12 cellular contexts compared by ENCODE assay signal in the genomic region with DNA sequence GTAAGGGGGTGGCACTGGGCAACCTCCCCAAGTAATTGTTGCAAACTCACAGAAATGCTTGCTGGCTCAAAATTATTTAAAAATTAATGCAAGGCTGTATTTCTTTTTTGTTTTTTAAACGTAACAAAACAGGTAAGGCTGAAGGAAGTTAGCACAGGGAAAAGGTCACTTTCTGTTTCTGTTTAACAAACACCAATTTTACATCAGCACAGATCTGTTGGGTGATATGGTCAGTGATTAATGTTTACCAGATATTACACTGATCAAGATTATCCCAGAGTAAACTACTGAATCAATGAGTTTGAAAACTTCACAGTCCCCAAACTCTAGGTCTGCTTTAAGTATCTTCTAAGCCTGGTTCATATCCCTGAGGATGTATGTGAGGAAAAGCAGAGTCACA.
A peak's percentile ranks its signal among the peaks of the same experiment; 100 is the strongest.
DNase-seq lines count a peak whose midpoint lies in the region; ATAC-seq and TF ChIP-seq lines count a peak whose summit lies in the region.
"Had no signal": no experiment of that assay in that cellular context is flagged by ENCODE, and none has a peak within 500 bp of the region (broad histone marks: within the 10 kb centered on the region; RNA-seq: fewer than 3 reads in every experiment).

No MANE protein-coding gene starts in this region.

- DNase-seq in activated naive CD4-positive, alpha-beta T cell treated with anti-CD3 and anti-CD28 coated beads for 36 hours, result no peak
- no peak for DNase-seq in activated naive CD4-positive, alpha-beta T cell treated with Interleukin-2 at 50 U/mL for 16 hours
- DNase-seq in activated naive CD8-positive, alpha-beta T cell treated with anti-CD3 and anti-CD28 coated beads for 36 hours, result no peak
- DNase-seq in memory B cell (ENCODE audit: low spot score in 2 of 2) (no peak), thoracic aorta (ENCODE audit: low spot score) (no peak), mesenteric fat pad (ENCODE audit: low spot score) (no peak), GOT3 (lab: John Stamatoyannopoulos, UW) (no peak)
- DNase-seq: DMS153, NCI-H1930, NCI-H526 had no signal

- ATAC-seq in memory B cell (ENCODE audit: low read depth) (no peak), thoracic aorta (ENCODE audit: insufficient number of reproducible peaks, low FRiP score, low read depth) (no peak), GM21381 (IDR thresholded peaks at IDR 0.05; ENCODE audit: unreplicated experiment) (no peak)

- no peak overlapping the region for H3K4me3 Mint-ChIP-seq in activated naive CD4-positive, alpha-beta T cell treated with anti-CD3 and anti-CD28 coated beads for 36 hours
- no peak overlapping the region for H3K4me3 Mint-ChIP-seq in activated naive CD8-positive, alpha-beta T cell treated with anti-CD3 and anti-CD28 coated beads for 36 hours
- H3K4me3 Mint-ChIP-seq in memory B cell, result no peak overlapping the region
- H3K4me3 Mint-ChIP-seq: type B pancreatic cell had no signal

- no peaks in the 10 kb centered on the region for H3K27me3 Mint-ChIP-seq in activated naive CD4-positive, alpha-beta T cell treated with anti-CD3 and anti-CD28 coated beads for 36 hours (ENCODE audit: low read depth)
- H3K27me3 Mint-ChIP-seq in activated naive CD8-positive, alpha-beta T cell treated with anti-CD3 and anti-CD28 coated beads for 36 hours, result no peaks in the 10 kb centered on the region
- no peaks in the 10 kb centered on the region for H3K27me3 Mint-ChIP-seq in memory B cell
- H3K27me3 Mint-ChIP-seq: type B pancreatic cell had no signal

- no peak for TF ChIP-seq CTCF in thoracic aorta (IDR thresholded peaks at IDR 0.05)

- peaks cover 31% of the 10 kb centered on the region for H3K36me3 Mint-ChIP-seq in activated naive CD4-positive, alpha-beta T cell treated with anti-CD3 and anti-CD28 coated beads for 36 hours (ENCODE audit: low read depth)
- peaks cover 72% of the 10 kb centered on the region for H3K36me3 Mint-ChIP-seq in activated naive CD8-positive, alpha-beta T cell treated with anti-CD3 and anti-CD28 coated beads for 36 hours
- H3K36me3 Mint-ChIP-seq in memory B cell, result peaks cover 39% of the 10 kb centered on the region

- H3K4me1 ChIP-seq in thoracic aorta (ENCODE audit: control insufficient read depth in 1 of 2, low read depth in 2 of 2), result peaks cover 25 to 71% of the 10 kb centered on the region in 2 donors

- H3K27ac Mint-ChIP-seq in activated naive CD4-positive, alpha-beta T cell treated with anti-CD3 and anti-CD28 coated beads for 36 hours, result peak overlapping the region; percentile 51
- peak overlapping the region; percentile 75 for H3K27ac Mint-ChIP-seq in activated naive CD8-positive, alpha-beta T cell treated with anti-CD3 and anti-CD28 coated beads for 36 hours
- H3K27ac Mint-ChIP-seq in memory B cell, result peak overlapping the region; percentile 99
- H3K27ac Mint-ChIP-seq: type B pancreatic cell had no signal

- no peaks in the 10 kb centered on the region for H3K9me3 ChIP-seq in thoracic aorta

- H3K36me3 ChIP-seq in thoracic aorta, result peaks cover 5% of the 10 kb centered on the region

- H3K9me3 Mint-ChIP-seq in activated naive CD4-positive, alpha-beta T cell treated with anti-CD3 and anti-CD28 coated beads for 36 hours, result no peaks in the 10 kb centered on the region
- H3K9me3 Mint-ChIP-seq in activated naive CD8-positive, alpha-beta T cell treated with anti-CD3 and anti-CD28 coated beads for 36 hours, result peaks cover 2% of the 10 kb centered on the region
- no peaks in the 10 kb centered on the region for H3K9me3 Mint-ChIP-seq in memory B cell
- H3K9me3 Mint-ChIP-seq: type B pancreatic cell had no signal

- H3K27me3 ChIP-seq in thoracic aorta (replicated peaks; ENCODE audit: insufficient read depth), result no peaks in the 10 kb centered on the region

- H3K27ac ChIP-seq in thoracic aorta, result peak overlapping the region in 1 of 2 donors; percentile 43

- intact Hi-C loops in activated naive CD4-positive, alpha-beta T cell treated with anti-CD3 and anti-CD28 coated beads for 36 hours (cut with micrococcal nuclease), result no loop called here

- CTCF ChIA-PET in activated naive CD4-positive, alpha-beta T cell treated with anti-CD3 and anti-CD28 coated beads for 36 hours (lab: Charles Lee), result no interaction called here

- H3K4me1 Mint-ChIP-seq in activated naive CD4-positive, alpha-beta T cell treated with anti-CD3 and anti-CD28 coated beads for 36 hours (ENCODE audit: low read depth), result peaks cover 77% of the 10 kb centered on the region
- peaks cover 72% of the 10 kb centered on the region for H3K4me1 Mint-ChIP-seq in activated naive CD8-positive, alpha-beta T cell treated with anti-CD3 and anti-CD28 coated beads for 36 hours
- peaks cover 41% of the 10 kb centered on the region for H3K4me1 Mint-ChIP-seq in memory B cell

- peak overlapping the region; percentile 22 for H3K4me3 ChIP-seq in thoracic aorta
